Comparison of ENCODE assay signal across 1 cellular context in the genomic region with DNA sequence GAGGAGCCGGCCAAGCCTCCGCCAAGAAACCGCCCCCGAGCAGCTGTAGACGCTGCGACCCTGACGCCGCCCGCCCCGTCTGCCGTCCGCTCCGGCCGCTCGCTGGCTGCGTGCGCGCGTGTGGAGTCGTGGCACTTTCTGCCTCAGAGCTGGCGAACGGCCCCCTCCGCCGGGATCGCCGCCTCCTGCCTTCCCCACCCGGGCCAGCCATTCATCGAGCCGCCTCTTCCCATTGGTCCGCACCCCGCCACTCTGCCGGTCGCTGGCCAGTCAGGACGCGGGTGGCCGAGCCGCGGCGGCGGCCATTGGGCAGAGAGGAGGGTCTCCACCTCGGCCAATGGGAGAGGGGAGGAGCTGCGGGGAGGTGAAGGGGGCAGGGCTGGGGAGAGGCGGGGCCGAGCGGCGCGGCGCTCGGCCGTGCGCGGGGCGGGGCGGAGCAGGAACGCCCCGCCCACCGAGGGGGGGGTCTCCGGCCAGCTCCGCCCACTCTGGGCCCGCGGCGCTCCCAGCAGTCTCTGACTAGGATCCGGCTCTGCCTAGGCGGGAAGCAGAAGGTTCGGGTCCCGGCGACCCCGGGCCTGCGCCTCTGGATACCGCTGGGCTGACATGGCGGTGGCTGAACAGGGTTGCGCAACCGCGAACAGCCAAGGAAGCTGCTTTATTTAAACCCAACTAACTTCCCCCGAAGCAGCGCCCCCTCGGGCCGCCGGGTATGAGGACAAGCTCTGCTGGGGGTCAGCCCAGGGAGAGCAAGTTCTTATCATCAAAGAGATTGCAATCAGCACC.
TF ChIP-seq lines count a peak whose summit lies in the region.

A gene with protein sequence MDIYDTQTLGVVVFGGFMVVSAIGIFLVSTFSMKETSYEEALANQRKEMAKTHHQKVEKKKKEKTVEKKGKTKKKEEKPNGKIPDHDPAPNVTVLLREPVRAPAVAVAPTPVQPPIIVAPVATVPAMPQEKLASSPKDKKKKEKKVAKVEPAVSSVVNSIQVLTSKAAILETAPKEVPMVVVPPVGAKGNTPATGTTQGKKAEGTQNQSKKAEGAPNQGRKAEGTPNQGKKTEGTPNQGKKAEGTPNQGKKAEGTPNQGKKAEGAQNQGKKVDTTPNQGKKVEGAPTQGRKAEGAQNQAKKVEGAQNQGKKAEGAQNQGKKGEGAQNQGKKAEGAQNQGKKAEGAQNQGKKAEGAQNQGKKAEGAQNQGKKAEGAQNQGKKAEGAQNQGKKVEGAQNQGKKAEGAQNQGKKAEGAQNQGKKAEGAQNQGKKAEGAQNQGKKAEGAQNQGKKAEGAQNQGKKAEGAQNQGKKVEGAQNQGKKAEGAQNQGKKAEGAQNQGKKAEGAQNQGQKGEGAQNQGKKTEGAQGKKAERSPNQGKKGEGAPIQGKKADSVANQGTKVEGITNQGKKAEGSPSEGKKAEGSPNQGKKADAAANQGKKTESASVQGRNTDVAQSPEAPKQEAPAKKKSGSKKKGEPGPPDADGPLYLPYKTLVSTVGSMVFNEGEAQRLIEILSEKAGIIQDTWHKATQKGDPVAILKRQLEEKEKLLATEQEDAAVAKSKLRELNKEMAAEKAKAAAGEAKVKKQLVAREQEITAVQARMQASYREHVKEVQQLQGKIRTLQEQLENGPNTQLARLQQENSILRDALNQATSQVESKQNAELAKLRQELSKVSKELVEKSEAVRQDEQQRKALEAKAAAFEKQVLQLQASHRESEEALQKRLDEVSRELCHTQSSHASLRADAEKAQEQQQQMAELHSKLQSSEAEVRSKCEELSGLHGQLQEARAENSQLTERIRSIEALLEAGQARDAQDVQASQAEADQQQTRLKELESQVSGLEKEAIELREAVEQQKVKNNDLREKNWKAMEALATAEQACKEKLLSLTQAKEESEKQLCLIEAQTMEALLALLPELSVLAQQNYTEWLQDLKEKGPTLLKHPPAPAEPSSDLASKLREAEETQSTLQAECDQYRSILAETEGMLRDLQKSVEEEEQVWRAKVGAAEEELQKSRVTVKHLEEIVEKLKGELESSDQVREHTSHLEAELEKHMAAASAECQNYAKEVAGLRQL (N-terminal part only) (minus strand): TSS at position 140 of the 786 bp plus-strand sequence. CDS start 21,735 bp downstream, outside the sequence.

TF ChIP-seq in IMR-90, 13 proteins besides CTCF, POLR2A, EP300 and RAD21:
- TF ChIP-seq MAZ (IDR thresholded peaks at IDR 0.05; ENCODE audit: borderline replicate concordance, low read depth, low read length) = peak; percentile 98
- TF ChIP-seq CEBPB (IDR thresholded peaks at IDR 0.05; ENCODE audit: low read depth, low read length) = peak; percentile 99
- TF ChIP-seq MXI1 (IDR thresholded peaks at IDR 0.05; ENCODE audit: borderline replicate concordance, low read depth, low read length) = peak; percentile 70; the same call in 1 of the 2 replicates
- peak; percentile 87 for TF ChIP-seq FOS (IDR thresholded peaks at IDR 0.05; ENCODE audit: low read depth, low read length)
- no peak for TF ChIP-seq BHLHE40 (IDR thresholded peaks at IDR 0.05; ENCODE audit: low read depth, low read length)
- peak; percentile 31 for TF ChIP-seq SMC3 (IDR thresholded peaks at IDR 0.05; ENCODE audit: low read depth, low read length)
- peak; percentile 54 for TF ChIP-seq RCOR1 (IDR thresholded peaks at IDR 0.05; ENCODE audit: insufficient replicate concordance, low read length)
- TF ChIP-seq RFX5 (IDR thresholded peaks at IDR 0.05; ENCODE audit: low read depth, low read length) = no peak
